Comparison of ENCODE assay signal across 14 cellular contexts in genomic region chr22:23789121-23789520, GRCh38. TPM values are rescaled to one million over a fixed set of nuclear protein-coding genes. Genes with fewer than 3 reads are reported as not detected.
DNase-seq lines count a peak whose midpoint lies in the region; ATAC-seq, FAIRE-seq and TF ChIP-seq lines count a peak whose summit lies in the region.
"Had no signal": no experiment of that assay in that cellular context is flagged by ENCODE, and none has a peak within 500 bp of the region (broad histone marks: within the 10 kb centered on the region; RNA-seq: fewer than 3 reads in every experiment).

No MANE protein-coding gene starts in this region.

- CTCF ChIA-PET in GM12878 (lab: Yijun Ruan, JAX) (interaction anchor here (0.6 to 2.8 kb wide), 11 partner anchors 9 to 68 kb away, joined by 3 to 11 read pairs (median 4); partner anchors contain the start of genes CHCHD10 and SLC2A11), SK-N-SH (lab: Yijun Ruan, JAX) (interaction anchor here (0.6 to 5.3 kb wide), 11 partner anchors 11 to 68 kb away, joined by 3 to 36 read pairs (median 4); partner anchors contain the start of genes CHCHD10 and SLC2A11)

- WGBS in GM12878 (ENCODE audit: insufficient coverage, insufficient replicate concordance, low lambda C conversion rate, missing lambda C conversion rate), result 71% methylated on average over 4 of the region's 4 CpGs
- 74% methylated on average over 4 of the region's 4 CpGs for WGBS in SK-N-SH (ENCODE audit: low lambda C conversion rate)

- H3K4me2 ChIP-seq in GM12878 (ENCODE audit: control insufficient read depth, insufficient read depth) (peak overlapping the region; percentile 56), SK-N-SH (no peak overlapping the region)

- POLR2A ChIA-PET in GM12878 (lab: Charles Lee) (interaction anchor here (0.6 to 2.2 kb wide), 7 partner anchors 10 to 486 kb away, joined by 4 to 14 read pairs (median 5); no protein-coding TSS in a partner anchor), SK-N-SH (lab: Yijun Ruan, JAX) (no interaction called here)

- peaks cover 5% of the 10 kb centered on the region for H3F3A ChIP-seq in SK-N-SH (replicated peaks; ENCODE audit: insufficient read depth)

- TF ChIP-seq RAD21 in GM12878 (IDR thresholded peaks at IDR 0.05; ENCODE audit: insufficient read depth, low read depth, low read length) (no peak), SK-N-SH (IDR thresholded peaks at IDR 0.05; ENCODE audit: low read length) (no peak)

- no peak for TF ChIP-seq POLR2A in GM12878 (IDR thresholded peaks at IDR 0.05; ENCODE audit: low read depth, low read length)

- no peaks in the 10 kb centered on the region for H3K9me2 ChIP-seq in SK-N-SH

- H3K27me3 ChIP-seq in GM12878 (replicated peaks in 1 of 2; ENCODE audit: control insufficient read depth in 2 of 2, insufficient read depth in 2 of 2, low read length in 1 of 2), result no peaks in the 10 kb centered on the region
- H3K27me3 ChIP-seq in skeletal muscle tissue (ENCODE audit: control insufficient read depth in 3 of 3, insufficient read depth in 3 of 3, low read length in 3 of 3), result no peaks in the 10 kb centered on the region
- no peaks in the 10 kb centered on the region for H3K27me3 ChIP-seq in SK-N-SH (ENCODE audit: insufficient read depth)
- H3K27me3 ChIP-seq: brain microvascular endothelial cell, sigmoid colon, tibial nerve had no signal

- H3K9me3 ChIP-seq in GM12878 (replicated peaks; ENCODE audit: control insufficient read depth, insufficient read depth, low read length), result no peaks in the 10 kb centered on the region
- H3K9me3 ChIP-seq in skeletal muscle tissue (ENCODE audit: control insufficient read depth in 3 of 3, low read length in 3 of 3), result no peaks in the 10 kb centered on the region
- H3K9me3 ChIP-seq in SK-N-SH, result no peaks in the 10 kb centered on the region
- H3K9me3 ChIP-seq: sigmoid colon, tibial nerve had no signal

- H2AFZ ChIP-seq in GM12878 (ENCODE audit: control insufficient read depth, low read depth, low read length) (no peak overlapping the region), SK-N-SH (ENCODE audit: low read depth) (no peak overlapping the region)

- in situ Hi-C loops in GM12878 (cut with MboI), result no loop called here

- no peak for TF ChIP-seq EP300 in GM12878 (IDR thresholded peaks at IDR 0.05; ENCODE audit: borderline replicate concordance in 1 of 2, control insufficient read depth in 1 of 2, low read depth in 2 of 2, low read length in 2 of 2)
- TF ChIP-seq EP300 in SK-N-SH (IDR thresholded peaks at IDR 0.05; ENCODE audit: borderline replicate concordance in 1 of 2, low read depth in 1 of 2, low read length in 1 of 2), result no peak

- H3K4me1 ChIP-seq in GM12878 (ENCODE audit: control insufficient read depth, insufficient read depth, low read length) (peaks cover 11% of the 10 kb centered on the region), skeletal muscle tissue (ENCODE audit: control insufficient read depth in 3 of 3, insufficient read depth in 3 of 3, low read length in 3 of 3) (peaks cover 31 to 49% (median 42%) of the 10 kb centered on the region in 3 donors), SK-N-SH (ENCODE audit: control insufficient read depth in 1 of 2, insufficient read depth in 2 of 2, low read depth in 1 of 2, low read length in 1 of 2) (peaks cover 0 to 44% of the 10 kb centered on the region in 2 experiments; a peak in 2 of 4 replicates)

- H4K20me1 ChIP-seq in GM12878 (ENCODE audit: control insufficient read depth, insufficient read depth) (0 out of 2 replicates have a peak, but pooled peaks cover 4% of the 10 kb centered on the region), SK-N-SH (ENCODE audit: insufficient read depth) (peaks cover 56% of the 10 kb centered on the region)

- H3K9ac ChIP-seq in GM12878 (ENCODE audit: control insufficient read depth, insufficient read depth, low read length) (peak overlapping the region; percentile 13; the same call in 1 of the 2 replicates), skeletal muscle tissue (ENCODE audit: low read depth in 1 of 3, low read length in 3 of 3) (peak overlapping the region in 2 of 3 donors; percentile 45 to 50), SK-N-SH (no peak overlapping the region)

- peak; percentile 33 for DNase-seq in NCI-H510A treated with DMSO at 0.1 percent for 48 hours (lab: John Stamatoyannopoulos, UW)
- no peak for DNase-seq in NCI-H510A (lab: John Stamatoyannopoulos, UW)
- DNase-seq in NCI-H2107 treated with DMSO at 0.1 percent for 48 hours (lab: John Stamatoyannopoulos, UW; ENCODE audit: unreplicated experiment), result peak; percentile 74
- no peak for DNase-seq in GM12878 (ENCODE audit: low read depth, low spot score)
- no peak for DNase-seq in SK-N-SH
- DNase-seq in inferior parietal cortex (ENCODE audit: extremely low spot score), result no peak
- DNase-seq: brain microvascular endothelial cell, NCI-H1930, sigmoid colon had no signal

- RAD21 ChIA-PET in GM12878 (lab: Charles Lee; ENCODE audit: unreplicated experiment), result interaction anchor here (0.9 to 1.2 kb wide), 5 partner anchors 11 to 68 kb away, joined by 3 to 4 read pairs (median 3); partner anchors contain the start of genes SLC2A11 and VPREB3

- no TSS peak for BruUV-seq in GM12878 (replicated peaks; lab: Mats Ljungman, UMichigan)

- intact Hi-C loops in GM12878 (cut with micrococcal nuclease; ENCODE audit: unreplicated experiment), result no loop called here

- H3K79me2 ChIP-seq in GM12878 (ENCODE audit: control insufficient read depth, insufficient read depth, low read length), result peaks cover 50% of the 10 kb centered on the region
- peaks cover 67% of the 10 kb centered on the region for H3K79me2 ChIP-seq in SK-N-SH (ENCODE audit: insufficient read depth)

- SMC1A ChIA-PET in GM12878 (lab: Charles Lee; ENCODE audit: uncharacterized antibody, unreplicated experiment), result interaction anchor here (0.9 to 2.5 kb wide), 8 partner anchors 9 to 72 kb away, joined by 3 to 13 read pairs (median 4); no protein-coding TSS in a partner anchor

- H3K27ac ChIP-seq in GM12878 (ENCODE audit: control insufficient read depth, insufficient read depth), result no peak overlapping the region
- no peak overlapping the region for H3K27ac ChIP-seq in skeletal muscle tissue (ENCODE audit: low read depth, low read length)
- H3K27ac ChIP-seq in SK-N-SH (ENCODE audit: low read depth in 2 of 2, low read length in 1 of 2), result no peak overlapping the region
- H3K27ac ChIP-seq: brain microvascular endothelial cell, RWPE1 had no signal

- H3K4me3 ChIP-seq in GM12878 (peak overlapping the region; percentile 73; the same call in 1 of the 2 replicates), skeletal muscle tissue (ENCODE audit: low read length in 3 of 3) (no peak overlapping the region), SK-N-SH (ENCODE audit: low read depth in 2 of 2, low read length in 1 of 2) (no peak overlapping the region)
- H3K4me3 ChIP-seq: sigmoid colon, tibial nerve had no signal

- TF ChIP-seq CTCF in GM12878 (IDR thresholded peaks at IDR 0.05 in 2 of 3, conservative IDR thresholded peaks at IDR 0.05 in 1 of 3; ENCODE audit: control insufficient read depth in 2 of 3, extremely low read depth in 1 of 3, insufficient read depth in 1 of 3, low read depth in 3 of 3, low read length in 3 of 3) (no peak), SK-N-SH (IDR thresholded peaks at IDR 0.05) (no peak)

- ATAC-seq in GM12878 (no peak), GM19324 (IDR thresholded peaks at IDR 0.05; ENCODE audit: low FRiP score, unreplicated experiment) (no peak)

- H3K36me3 ChIP-seq in GM12878 (ENCODE audit: control insufficient read depth in 2 of 2, insufficient read depth in 2 of 2, low read length in 1 of 2), result peaks cover 11 to 14% of the 10 kb centered on the region in 2 experiments; a peak in 3 of 4 replicates
- H3K36me3 ChIP-seq in skeletal muscle tissue (ENCODE audit: control insufficient read depth in 3 of 3, insufficient read depth in 3 of 3, low read length in 3 of 3), result peaks cover 15 to 25% (median 21%) of the 10 kb centered on the region in 3 donors
- H3K36me3 ChIP-seq in SK-N-SH (replicated peaks in 1 of 2; ENCODE audit: control insufficient read depth in 1 of 2, insufficient read depth in 2 of 2, low read length in 1 of 2), result peaks cover 4 to 17% of the 10 kb centered on the region in 2 experiments

- no peak for FAIRE-seq in GM12878 (lab: Jason Lieb, UNC)
- FAIRE-seq: endothelial cell of umbilical vein had no signal

RNA-seq across cellular contexts. Expression of gene SMARCB1, which starts 2.4 kb away (rescaled TPM):
- 112 and 119 TPM in 2 replicates for total RNA-seq in GM12878 (2013; cell fraction: nucleolus; rRNA removed)
- 167 and 177 TPM in 2 replicates for total RNA-seq in GM12878 (2014; rRNA removed)
- total RNA-seq in GM12878 (2014; rRNA removed; fragmentation: Illumina TruSeq; extraction: Trizol), result 108 and 112 TPM in 2 replicates
- total RNA-seq in GM12878 (2021), result 179 and 185 TPM in 2 replicates
- 81.1 TPM for polyA plus RNA-seq in GM12878 (2011; ENCODE audit: low read depth)
- 183 and 187 TPM in 2 replicates for polyA plus RNA-seq in GM12878 (2011; rRNA removed)
- 136 and 163 TPM in 2 replicates for polyA plus RNA-seq in GM12878 (2011; cell fraction: cytosol; rRNA removed)
- polyA plus RNA-seq in GM12878 (2011; cell fraction: nucleus; rRNA removed), result 103 and 127 TPM in 2 replicates
- 150 and 176 TPM in 2 replicates for polyA plus RNA-seq in GM12878 (2012)
- polyA plus RNA-seq in GM12878 (2014; fragmentation: Illumina TruSeq; extraction: Trizol), result 130 and 198 TPM in 2 replicates
- 10 to 100 TPM in 1 of 2 experiments, 1 to 10 TPM in 1; 9.1 to 17.9 TPM for polyA plus RNA-seq in GM12878 (2014; fragmentation: Nextera tagmentation; extraction: Ambion mirVana)
- 215 and 239 TPM in 2 replicates for polyA plus RNA-seq in GM12878 (2014; rRNA removed)
- polyA plus RNA-seq in GM12878 (2016; fragmentation: Nextera tagmentation; extraction: Ambion mirVana), result 100 to 1,000 TPM; 192 to 207 TPM
- polyA minus RNA-seq in GM12878 (2011; rRNA and poly(A)+ RNA removed), result 104 and 119 TPM in 2 replicates
- 23.8 and 37.5 TPM in 2 replicates for polyA minus RNA-seq in GM12878 (2011; cell fraction: cytosol; rRNA and poly(A)+ RNA removed)
- polyA minus RNA-seq in GM12878 (2011; cell fraction: nucleus; rRNA and poly(A)+ RNA removed), result 26.4 and 66.3 TPM in 2 replicates
- total RNA-seq in skeletal muscle tissue, result 13.6 TPM
- 182 and 215 TPM in 2 replicates for polyA plus RNA-seq in SK-N-SH (2012; rRNA removed)
- 170 and 192 TPM in 2 replicates for polyA plus RNA-seq in SK-N-SH (2012; cell fraction: cytosol; rRNA removed)
- 113 and 134 TPM in 2 replicates for polyA plus RNA-seq in SK-N-SH (2012; cell fraction: nucleus; rRNA removed)

RNA-seq across cellular contexts. Expression of gene MMP11, which starts 16.5 kb away (rescaled TPM):
- 2.0 and 2.7 TPM in 2 replicates for total RNA-seq in GM12878 (2013; cell fraction: nucleolus; rRNA removed)
- total RNA-seq in GM12878 (2014; rRNA removed) (0.60 and 1.0 TPM in 2 replicates), GM12878 (2014; rRNA removed; fragmentation: Illumina TruSeq; extraction: Trizol) (not detected in 2 replicates), GM12878 (2021) (0.41 and 0.48 TPM in 2 replicates), skeletal muscle tissue (6.3 TPM)
- polyA plus RNA-seq in GM12878 (2011; ENCODE audit: low read depth), result 0.20 TPM
- polyA plus RNA-seq in GM12878 (2011; rRNA removed) (0.12 TPM in 1 of 2 replicates, not detected in the other), GM12878 (2014; fragmentation: Illumina TruSeq; extraction: Trizol) (0.03 TPM in 1 of 2 replicates, not detected in the other), GM12878 (2014; fragmentation: Nextera tagmentation; extraction: Ambion mirVana) (under 1 TPM in 1 of 2 experiments, not detected in 1; 0.05 TPM), GM12878 (2014; rRNA removed) (0.18 and 1.1 TPM in 2 replicates), GM12878 (2016; fragmentation: Nextera tagmentation; extraction: Ambion mirVana) (under 1 TPM; 0.20 to 0.48 TPM), SK-N-SH (2012; rRNA removed) (50.8 and 64.4 TPM in 2 replicates)
- 0.06 and 0.08 TPM in 2 replicates for polyA plus RNA-seq in GM12878 (2011; cell fraction: cytosol; rRNA removed)
- 0.16 and 0.44 TPM in 2 replicates for polyA plus RNA-seq in GM12878 (2011; cell fraction: nucleus; rRNA removed)
- polyA plus RNA-seq in GM12878 (2012), result 0.17 and 0.37 TPM in 2 replicates
- polyA minus RNA-seq in GM12878 (2011; rRNA and poly(A)+ RNA removed), result 0.10 TPM in 1 of 2 replicates, not detected in the other
- not detected in 2 replicates for polyA minus RNA-seq in GM12878 (2011; cell fraction: cytosol; rRNA and poly(A)+ RNA removed)
- 0.19 TPM in 1 of 2 replicates, not detected in the other for polyA minus RNA-seq in GM12878 (2011; cell fraction: nucleus; rRNA and poly(A)+ RNA removed)
- polyA plus RNA-seq in SK-N-SH (2012; cell fraction: cytosol; rRNA removed), result 31.3 and 49.7 TPM in 2 replicates
- 48.3 and 75.0 TPM in 2 replicates for polyA plus RNA-seq in SK-N-SH (2012; cell fraction: nucleus; rRNA removed)

RNA-seq across cellular contexts. Expression of gene CHCHD10, which starts 21.3 kb away (rescaled TPM):
- total RNA-seq in GM12878 (2013; cell fraction: nucleolus; rRNA removed), result 4.8 and 18.2 TPM in 2 replicates
- total RNA-seq in GM12878 (2014; rRNA removed), result 78.0 and 104 TPM in 2 replicates
- total RNA-seq in GM12878 (2014; rRNA removed; fragmentation: Illumina TruSeq; extraction: Trizol), result 103 and 117 TPM in 2 replicates
- total RNA-seq in GM12878 (2021), result 237 and 241 TPM in 2 replicates
- polyA plus RNA-seq in GM12878 (2011; ENCODE audit: low read depth), result 141 TPM
- polyA plus RNA-seq in GM12878 (2011; rRNA removed), result 23.9 and 34.4 TPM in 2 replicates
- 103 and 111 TPM in 2 replicates for polyA plus RNA-seq in GM12878 (2011; cell fraction: cytosol; rRNA removed)
- polyA plus RNA-seq in GM12878 (2011; cell fraction: nucleus; rRNA removed), result 51.2 and 87.5 TPM in 2 replicates
- 181 and 188 TPM in 2 replicates for polyA plus RNA-seq in GM12878 (2012)
- 27.2 and 126 TPM in 2 replicates for polyA plus RNA-seq in GM12878 (2014; fragmentation: Illumina TruSeq; extraction: Trizol)
- 100 to 1,000 TPM in 1 of 2 experiments, 10 to 100 TPM in 1; 13.2 to 216 TPM for polyA plus RNA-seq in GM12878 (2014; fragmentation: Nextera tagmentation; extraction: Ambion mirVana)
- 129 and 191 TPM in 2 replicates for polyA plus RNA-seq in GM12878 (2014; rRNA removed)
- polyA plus RNA-seq in GM12878 (2016; fragmentation: Nextera tagmentation; extraction: Ambion mirVana), result 100 to 1,000 TPM; 135 to 202 TPM
- polyA minus RNA-seq in GM12878 (2011; rRNA and poly(A)+ RNA removed), result 36.1 and 61.2 TPM in 2 replicates
- 56.9 and 67.5 TPM in 2 replicates for polyA minus RNA-seq in GM12878 (2011; cell fraction: cytosol; rRNA and poly(A)+ RNA removed)
- 6.9 and 7.4 TPM in 2 replicates for polyA minus RNA-seq in GM12878 (2011; cell fraction: nucleus; rRNA and poly(A)+ RNA removed)
- total RNA-seq in skeletal muscle tissue, result 3.7 TPM
- polyA plus RNA-seq in SK-N-SH (2012; rRNA removed), result 27.7 and 70.1 TPM in 2 replicates
- 50.5 and 57.1 TPM in 2 replicates for polyA plus RNA-seq in SK-N-SH (2012; cell fraction: cytosol; rRNA removed)
- polyA plus RNA-seq in SK-N-SH (2012; cell fraction: nucleus; rRNA removed), result 31.9 and 32.3 TPM in 2 replicates

RNA-seq across cellular contexts. Expression of gene C22orf15, which starts 26.3 kb away (rescaled TPM):
- total RNA-seq in GM12878 (2013; cell fraction: nucleolus; rRNA removed), result 0.54 and 0.71 TPM in 2 replicates
- 0.16 and 0.40 TPM in 2 replicates for total RNA-seq in GM12878 (2014; rRNA removed)
- not detected in 2 replicates for total RNA-seq in GM12878 (2014; rRNA removed; fragmentation: Illumina TruSeq; extraction: Trizol)
- 0.40 TPM in 1 of 2 replicates, not detected in the other for total RNA-seq in GM12878 (2021)
- polyA plus RNA-seq in GM12878 (2011; ENCODE audit: low read depth), result 0.75 TPM
- 0.05 TPM in 1 of 2 replicates, not detected in the other for polyA plus RNA-seq in GM12878 (2011; rRNA removed)
- polyA plus RNA-seq in GM12878 (2011; cell fraction: cytosol; rRNA removed), result 0.07 and 0.13 TPM in 2 replicates
- polyA plus RNA-seq in GM12878 (2011; cell fraction: nucleus; rRNA removed), result 0.26 and 0.58 TPM in 2 replicates
- polyA plus RNA-seq in GM12878 (2012), result 1.1 TPM in 2 replicates
- 0.11 and 0.12 TPM in 2 replicates for polyA plus RNA-seq in GM12878 (2014; fragmentation: Illumina TruSeq; extraction: Trizol)
- under 1 TPM in 1 of 2 experiments, not detected in 1; 0.07 TPM for polyA plus RNA-seq in GM12878 (2014; fragmentation: Nextera tagmentation; extraction: Ambion mirVana)
- 0.04 and 0.47 TPM in 2 replicates for polyA plus RNA-seq in GM12878 (2014; rRNA removed)
- under 1 TPM; 0.13 to 0.23 TPM for polyA plus RNA-seq in GM12878 (2016; fragmentation: Nextera tagmentation; extraction: Ambion mirVana)
- polyA minus RNA-seq in GM12878 (2011; rRNA and poly(A)+ RNA removed), result 0.26 TPM in 1 of 2 replicates, not detected in the other
- not detected in 2 replicates for polyA minus RNA-seq in GM12878 (2011; cell fraction: cytosol; rRNA and poly(A)+ RNA removed)
- polyA minus RNA-seq in GM12878 (2011; cell fraction: nucleus; rRNA and poly(A)+ RNA removed), result not detected in 2 replicates
- total RNA-seq in skeletal muscle tissue, result not detected
- 1.6 and 2.5 TPM in 2 replicates for polyA plus RNA-seq in SK-N-SH (2012; rRNA removed)
- polyA plus RNA-seq in SK-N-SH (2012; cell fraction: cytosol; rRNA removed), result 0.80 and 1.2 TPM in 2 replicates
- polyA plus RNA-seq in SK-N-SH (2012; cell fraction: nucleus; rRNA removed), result 6.0 and 8.1 TPM in 2 replicates
- total RNA-seq: endothelial cell of umbilical vein had no signal

RNA-seq across cellular contexts. Expression of gene VPREB3, which starts 34.9 kb away (rescaled TPM):
- 1.9 and 3.7 TPM in 2 replicates for total RNA-seq in GM12878 (2013; cell fraction: nucleolus; rRNA removed)
- total RNA-seq in GM12878 (2014; rRNA removed), result 27.4 and 31.2 TPM in 2 replicates
- total RNA-seq in GM12878 (2014; rRNA removed; fragmentation: Illumina TruSeq; extraction: Trizol), result 20.3 and 20.6 TPM in 2 replicates
- total RNA-seq in GM12878 (2021), result 24.1 and 25.7 TPM in 2 replicates
- polyA plus RNA-seq in GM12878 (2011; ENCODE audit: low read depth), result 115 TPM
- 0.35 and 0.75 TPM in 2 replicates for polyA plus RNA-seq in GM12878 (2011; rRNA removed)
- polyA plus RNA-seq in GM12878 (2011; cell fraction: cytosol; rRNA removed), result 2.0 and 2.5 TPM in 2 replicates
- polyA plus RNA-seq in GM12878 (2011; cell fraction: nucleus; rRNA removed), result 0.87 and 1.1 TPM in 2 replicates
- 35.8 and 59.7 TPM in 2 replicates for polyA plus RNA-seq in GM12878 (2012)
- 9.5 and 21.9 TPM in 2 replicates for polyA plus RNA-seq in GM12878 (2014; fragmentation: Illumina TruSeq; extraction: Trizol)
- 10 to 100 TPM; 55.0 to 79.5 TPM for polyA plus RNA-seq in GM12878 (2014; fragmentation: Nextera tagmentation; extraction: Ambion mirVana)
- polyA plus RNA-seq in GM12878 (2014; rRNA removed), result 41.3 and 42.9 TPM in 2 replicates
- 1 to 10 TPM; 6.1 to 6.6 TPM for polyA plus RNA-seq in GM12878 (2016; fragmentation: Nextera tagmentation; extraction: Ambion mirVana)
- 3.3 TPM in 1 of 2 replicates, not detected in the other for polyA minus RNA-seq in GM12878 (2011; rRNA and poly(A)+ RNA removed)
- not detected in 2 replicates for polyA minus RNA-seq in GM12878 (2011; cell fraction: cytosol; rRNA and poly(A)+ RNA removed)
- not detected in 2 replicates for polyA minus RNA-seq in GM12878 (2011; cell fraction: nucleus; rRNA and poly(A)+ RNA removed)
- total RNA-seq in skeletal muscle tissue, result not detected
- polyA plus RNA-seq in SK-N-SH (2012; rRNA removed), result 0.54 TPM in 1 of 2 replicates, not detected in the other
- polyA plus RNA-seq in SK-N-SH (2012; cell fraction: cytosol; rRNA removed), result 0.19 and 0.30 TPM in 2 replicates
- polyA plus RNA-seq in SK-N-SH (2012; cell fraction: nucleus; rRNA removed), result not detected in 2 replicates
- total RNA-seq: endothelial cell of umbilical vein, sigmoid colon, tibial nerve had no signal
- polyA plus RNA-seq: endothelial cell of umbilical vein had no signal

Comparison
In these comparisons a context has a peak if more than half of its experiments do, and no peak if none do; other contexts are left out.
1. DNase-seq: peak in NCI-H510A treated with DMSO at 0.1 percent for 48 hours (single experiment) and NCI-H2107 treated with DMSO at 0.1 percent for 48 hours (single experiment); none in NCI-H510A (single experiment), GM12878 (single experiment), SK-N-SH (single experiment) and inferior parietal cortex (single experiment).